Comparison of ENCODE assay signal across 25 cellular contexts in the genomic region with DNA sequence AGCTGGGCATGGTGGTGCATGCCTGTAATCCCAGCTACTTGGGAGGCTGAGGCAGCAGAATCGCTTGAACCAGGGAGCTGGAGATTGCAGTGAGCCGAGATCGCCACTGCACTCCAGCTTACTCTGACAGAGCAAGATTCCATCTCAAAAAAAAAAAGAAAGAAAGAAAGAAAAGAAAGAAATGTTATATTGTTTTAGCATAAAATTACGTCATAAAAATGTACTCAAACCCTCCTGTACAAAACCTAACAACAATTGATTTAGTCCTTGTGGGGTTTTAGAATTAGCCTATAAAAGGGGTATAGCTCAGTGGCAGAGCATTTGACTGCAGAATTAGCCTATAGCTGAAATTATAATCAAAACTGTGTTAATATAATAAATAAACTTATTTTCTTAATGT. TPM values are rescaled to one million over a fixed set of nuclear protein-coding genes. Genes with fewer than 3 reads are reported as not detected.
DNase-seq lines count a peak whose midpoint lies in the region; ATAC-seq, FAIRE-seq and TF ChIP-seq lines count a peak whose summit lies in the region.
"Had no signal": no experiment of that assay in that cellular context is flagged by ENCODE, and none has a peak within 500 bp of the region (broad histone marks: within the 10 kb centered on the region; RNA-seq: fewer than 3 reads in every experiment).

No MANE protein-coding gene starts in this region.

- RAD21 ChIA-PET in GM12878 (lab: Charles Lee; ENCODE audit: unreplicated experiment) = interaction anchor here (0.8 to 11.6 kb wide), 10 partner anchors 11 to 52 kb away, joined by 3 to 176 read pairs (median 9); no protein-coding TSS in a partner anchor

- H3K4me1 Mint-ChIP-seq in naive B cell = peaks cover 81 to 94% (median 90%) of the 10 kb centered on the region in 3 donors
- peaks cover 76% of the 10 kb centered on the region for H3K4me1 Mint-ChIP-seq in stimulated activated effector memory CD8-positive, alpha-beta T cell treated with anti-CD3 and anti-CD28 coated beads, Interleukin-12 subunit alpha, Interleukin-12 subunit beta, amount 100 ng/mL, for 72 hours

- H3K36me3 ChIP-seq in Karpas-422 (ENCODE audit: insufficient read depth, low read length) (peaks cover 14% of the 10 kb centered on the region), GM12878 (ENCODE audit: control insufficient read depth in 2 of 2, insufficient read depth in 2 of 2, low read length in 1 of 2) (peaks cover 1 to 12% of the 10 kb centered on the region in 2 experiments; a peak in 2 of 4 replicates), SK-N-SH (replicated peaks in 1 of 2; ENCODE audit: control insufficient read depth in 1 of 2, insufficient read depth in 2 of 2, low read length in 1 of 2) (no peaks in the 10 kb centered on the region)
- H3K36me3 ChIP-seq: BE2C had no signal

- no peaks in the 10 kb centered on the region for H3K27me3 Mint-ChIP-seq in naive B cell
- H3K27me3 Mint-ChIP-seq: CD4-positive, alpha-beta T cell; CD8-positive, alpha-beta memory T cell had no signal

- no peaks in the 10 kb centered on the region for H3K9me3 ChIP-seq in Karpas-422 (ENCODE audit: low read length)
- no peaks in the 10 kb centered on the region for H3K9me3 ChIP-seq in GM12878 (replicated peaks; ENCODE audit: control insufficient read depth, insufficient read depth, low read length)
- H3K9me3 ChIP-seq in SK-N-SH = no peaks in the 10 kb centered on the region
- H3K9me3 ChIP-seq: A549; BE2C; BLaER1 treated with 17β-estradiol and CSF1 and Interleukin-3, amounts not matched to agents 10 nM and 100 nM had no signal

- SMC1A ChIA-PET in GM12878 (lab: Charles Lee; ENCODE audit: uncharacterized antibody, unreplicated experiment) = interaction anchor here (0.6 to 9.7 kb wide), 18 partner anchors 9 to 59 kb away, joined by 3 to 95 read pairs (median 11); partner anchors contain the start of gene PIK3AP1

- TF ChIP-seq EP300 in GM12878 (IDR thresholded peaks at IDR 0.05; ENCODE audit: borderline replicate concordance in 1 of 2, control insufficient read depth in 1 of 2, low read depth in 2 of 2, low read length in 2 of 2) (no peak), SK-N-SH (IDR thresholded peaks at IDR 0.05; ENCODE audit: borderline replicate concordance in 1 of 2, low read depth in 1 of 2, low read length in 1 of 2) (no peak)

- no TSS peak for BruUV-seq in GM12878 (replicated peaks; lab: Mats Ljungman, UMichigan)

- H3K27me3 ChIP-seq in Karpas-422 (ENCODE audit: low read length) = no peaks in the 10 kb centered on the region
- no peaks in the 10 kb centered on the region for H3K27me3 ChIP-seq in GM12878 (replicated peaks in 1 of 2; ENCODE audit: control insufficient read depth in 2 of 2, insufficient read depth in 2 of 2, low read length in 1 of 2)
- no peaks in the 10 kb centered on the region for H3K27me3 ChIP-seq in SK-N-SH (ENCODE audit: insufficient read depth)
- H3K27me3 ChIP-seq: BE2C; BLaER1 treated with 17β-estradiol and CSF1 and Interleukin-3, amounts not matched to agents 10 nM and 100 nM had no signal

- no peak for TF ChIP-seq RAD21 in GM12878 (IDR thresholded peaks at IDR 0.05; ENCODE audit: insufficient read depth, low read depth, low read length)
- TF ChIP-seq RAD21 in SK-N-SH (IDR thresholded peaks at IDR 0.05; ENCODE audit: low read length) = no peak

- H3K36me3 Mint-ChIP-seq in naive B cell = peaks cover 25 to 32% of the 10 kb centered on the region in 2 donors
- peaks cover 16% of the 10 kb centered on the region for H3K36me3 Mint-ChIP-seq in stimulated activated effector memory CD8-positive, alpha-beta T cell treated with anti-CD3 and anti-CD28 coated beads, Interleukin-12 subunit alpha, Interleukin-12 subunit beta, amount 100 ng/mL, for 72 hours

- H3K9ac ChIP-seq in Karpas-422 (ENCODE audit: low read length) (no peak overlapping the region), GM12878 (ENCODE audit: control insufficient read depth, insufficient read depth, low read length) (no peak overlapping the region), SK-N-SH (no peak overlapping the region)
- H3K9ac ChIP-seq: BLaER1 treated with 17β-estradiol and CSF1 and Interleukin-3, amounts not matched to agents 10 nM and 100 nM had no signal

- peaks cover 0 to 4% (median 0%) of the 10 kb centered on the region in 7 donors for H3K9me3 Mint-ChIP-seq in naive B cell
- H3K9me3 Mint-ChIP-seq in stimulated activated effector memory CD8-positive, alpha-beta T cell treated with anti-CD3 and anti-CD28 coated beads, Interleukin-12 subunit alpha, Interleukin-12 subunit beta, amount 100 ng/mL, for 72 hours = peaks cover 4% of the 10 kb centered on the region
- H3K9me3 Mint-ChIP-seq: CD4-positive, alpha-beta T cell; CD8-positive, alpha-beta memory T cell; GM23338; H9 had no signal

- H3K4me2 ChIP-seq in Karpas-422 (ENCODE audit: low read depth, low read length, poor library complexity, severe bottlenecking) (no peak overlapping the region), GM12878 (ENCODE audit: control insufficient read depth, insufficient read depth) (no peak overlapping the region), SK-N-SH (no peak overlapping the region)
- H3K4me2 ChIP-seq: A549, GM23338 had no signal

- H3K27ac Mint-ChIP-seq in naive B cell = peak overlapping the region in 5 of 6 donors; percentile 36 to 93 (median 85)
- peak overlapping the region; percentile 73 for H3K27ac Mint-ChIP-seq in stimulated activated effector memory CD8-positive, alpha-beta T cell treated with anti-CD3 and anti-CD28 coated beads, Interleukin-12 subunit alpha, Interleukin-12 subunit beta, amount 100 ng/mL, for 72 hours
- H3K27ac Mint-ChIP-seq: CD4-positive, alpha-beta T cell; GM23338; H9 had no signal

- CTCF ChIA-PET in GM12878 (lab: Yijun Ruan, JAX) (interaction anchor here (0.6 to 3.7 kb wide), 15 partner anchors 9 to 333 kb away, joined by 3 to 24 read pairs (median 4); no protein-coding TSS in a partner anchor), SK-N-SH (lab: Yijun Ruan, JAX) (no interaction called here)

- in situ Hi-C loops in GM12878 (cut with MboI) = no loop called here

- peak overlapping the region in 4 of 8 donors; percentile 39 to 77 (median 48) for H3K4me3 Mint-ChIP-seq in naive B cell
- H3K4me3 Mint-ChIP-seq in stimulated activated effector memory CD8-positive, alpha-beta T cell treated with anti-CD3 and anti-CD28 coated beads, Interleukin-12 subunit alpha, Interleukin-12 subunit beta, amount 100 ng/mL, for 72 hours = no peak overlapping the region
- H3K4me3 Mint-ChIP-seq: CD14-positive monocyte; CD4-positive, alpha-beta T cell; GM23338; H9 had no signal

- intact Hi-C loops in GM12878 (cut with micrococcal nuclease; ENCODE audit: unreplicated experiment) = no loop called here

- ATAC-seq in GM12878 (no peak), naive B cell (ENCODE audit: low read depth in 2 of 2) (no peak), GM21381 (IDR thresholded peaks at IDR 0.05; ENCODE audit: unreplicated experiment) (no peak)
- ATAC-seq in stimulated activated effector memory CD8-positive, alpha-beta T cell treated with anti-CD3 and anti-CD28 coated beads, Interleukin-12 subunit alpha, Interleukin-12 subunit beta, amount 100 ng/mL, for 72 hours = no peak
- ATAC-seq: A549, GM23338, HCT116 had no signal

- H3K4me3 ChIP-seq in Karpas-422 (ENCODE audit: low read length) (no peak overlapping the region), GM12878 (no peak overlapping the region), SK-N-SH (ENCODE audit: low read depth in 2 of 2, low read length in 1 of 2) (no peak overlapping the region)
- H3K4me3 ChIP-seq: A549; BLaER1 treated with 17β-estradiol and CSF1 and Interleukin-3, amounts not matched to agents 10 nM and 100 nM; GM23338 had no signal

- POLR2A ChIA-PET in GM12878 (lab: Charles Lee) = interaction anchor here (0.7 to 7.7 kb wide), 9 partner anchors 8 to 40 kb away, joined by 3 to 57 read pairs (median 6); no protein-coding TSS in a partner anchor
- POLR2A ChIA-PET in SK-N-SH (lab: Yijun Ruan, JAX) = no interaction called here

- peaks cover 25% of the 10 kb centered on the region; the same call in 1 of the 2 replicates for H4K20me1 ChIP-seq in Karpas-422 (ENCODE audit: insufficient read depth, low read depth, low read length)
- no peaks in the 10 kb centered on the region; the same call in 1 of the 2 replicates for H4K20me1 ChIP-seq in GM12878 (ENCODE audit: control insufficient read depth, insufficient read depth)
- H4K20me1 ChIP-seq in SK-N-SH (ENCODE audit: insufficient read depth) = no peaks in the 10 kb centered on the region

- H2AFZ ChIP-seq in Karpas-422 (ENCODE audit: low read length) = no peak overlapping the region
- H2AFZ ChIP-seq in GM12878 (ENCODE audit: control insufficient read depth, low read depth, low read length) = no peak overlapping the region
- H2AFZ ChIP-seq in SK-N-SH (ENCODE audit: low read depth) = no peak overlapping the region
- H2AFZ ChIP-seq: GM23338 had no signal

- TF ChIP-seq CTCF in GM12878 (IDR thresholded peaks at IDR 0.05 in 2 of 3, conservative IDR thresholded peaks at IDR 0.05 in 1 of 3; ENCODE audit: control insufficient read depth in 2 of 3, extremely low read depth in 1 of 3, insufficient read depth in 1 of 3, low read depth in 3 of 3, low read length in 3 of 3) (no peak), SK-N-SH (IDR thresholded peaks at IDR 0.05) (no peak)

- H3K4me1 ChIP-seq in Karpas-422 (ENCODE audit: low read length) (peaks cover 73% of the 10 kb centered on the region), GM12878 (ENCODE audit: control insufficient read depth, insufficient read depth, low read length) (peaks cover 26% of the 10 kb centered on the region), SK-N-SH (ENCODE audit: control insufficient read depth in 1 of 2, insufficient read depth in 2 of 2, low read depth in 1 of 2, low read length in 1 of 2) (no peaks in the 10 kb centered on the region)
- H3K4me1 ChIP-seq: A549, BE2C had no signal

- H3K27ac ChIP-seq in Karpas-422 (ENCODE audit: low read length) = peak overlapping the region; percentile 100; the same call in 1 of the 2 replicates
- H3K27ac ChIP-seq in GM12878 (ENCODE audit: control insufficient read depth, insufficient read depth) = no peak overlapping the region
- no peak overlapping the region for H3K27ac ChIP-seq in SK-N-SH (ENCODE audit: low read depth in 2 of 2, low read length in 1 of 2)
- H3K27ac ChIP-seq: A549 had no signal

- no peak for FAIRE-seq in GM12878 (lab: Jason Lieb, UNC)
- FAIRE-seq: A549, D721Med had no signal

- TF ChIP-seq POLR2A in GM12878 (IDR thresholded peaks at IDR 0.05; ENCODE audit: low read depth, low read length) = no peak

- H3K79me2 ChIP-seq in Karpas-422 (ENCODE audit: low read length) = peaks cover 97% of the 10 kb centered on the region
- peaks cover 88% of the 10 kb centered on the region for H3K79me2 ChIP-seq in GM12878 (ENCODE audit: control insufficient read depth, insufficient read depth, low read length)
- H3K79me2 ChIP-seq in SK-N-SH (ENCODE audit: insufficient read depth) = no peaks in the 10 kb centered on the region

- H3K9me2 ChIP-seq in Karpas-422 (replicated peaks; ENCODE audit: insufficient read depth, low read length) (no peaks in the 10 kb centered on the region), SK-N-SH (no peaks in the 10 kb centered on the region)

- no peak for DNase-seq in Karpas-422
- DNase-seq in GM12878 (ENCODE audit: low read depth, low spot score) = no peak
- DNase-seq in naive B cell = no peak
- DNase-seq in stimulated activated effector memory CD8-positive, alpha-beta T cell treated with anti-CD3 and anti-CD28 coated beads, Interleukin-12 subunit alpha, Interleukin-12 subunit beta, amount 100 ng/mL, for 72 hours (ENCODE audit: low spot score in 2 of 2) = no peak
- no peak for DNase-seq in NCI-H524 (lab: John Stamatoyannopoulos, UW)
- DNase-seq in SK-N-SH = no peak
- no peak for DNase-seq in NCI-H2081 (lab: John Stamatoyannopoulos, UW)
- DNase-seq: 8988T; ACHN; AML-193; BE2C; CD4-positive, alpha-beta T cell; CD8-positive, alpha-beta memory T cell; DMS 273 treated with DMSO at 0.1 percent for 48 hours; DMS79; EL; GDM1; H9 had no signal

- no peaks in the 10 kb centered on the region for H3F3A ChIP-seq in SK-N-SH (replicated peaks; ENCODE audit: insufficient read depth)

- WGBS in GM12878 (ENCODE audit: insufficient coverage, insufficient replicate concordance, low lambda C conversion rate, missing lambda C conversion rate) = 100% methylated on average over 4 of the region's 4 CpGs
- 71% methylated on average over 4 of the region's 4 CpGs for WGBS in SK-N-SH (ENCODE audit: low lambda C conversion rate)

RNA-seq across cellular contexts. Expression of gene PIK3AP1, which starts 27.9 kb away (rescaled TPM):
- total RNA-seq in Karpas-422 (2014; rRNA removed; shearing (Covaris generic); ENCODE audit: low replicate concordance) = 131 and 162 TPM in 2 replicates
- 528 and 572 TPM in 2 replicates for total RNA-seq in GM12878 (2013; cell fraction: nucleolus; rRNA removed)
- total RNA-seq in GM12878 (2014; rRNA removed) (151 and 167 TPM in 2 replicates), GM12878 (2014; rRNA removed; fragmentation: Illumina TruSeq; extraction: Trizol) (143 and 148 TPM in 2 replicates), GM12878 (2021) (137 and 142 TPM in 2 replicates)
- polyA plus RNA-seq in GM12878 (2011; ENCODE audit: low read depth) = 51.5 TPM
- polyA plus RNA-seq in GM12878 (2011; rRNA removed) (281 and 306 TPM in 2 replicates), GM12878 (2014; fragmentation: Illumina TruSeq; extraction: Trizol) (107 and 128 TPM in 2 replicates), GM12878 (2014; fragmentation: Nextera tagmentation; extraction: Ambion mirVana) (10 to 100 TPM; 26.2 to 37.0 TPM), GM12878 (2014; rRNA removed) (108 and 110 TPM in 2 replicates), GM12878 (2016; fragmentation: Nextera tagmentation; extraction: Ambion mirVana) (10 to 100 TPM; 92.4 to 93.7 TPM), naive B cell (ENCODE audit: low read depth in 6 of 6) (100 to 1,000 TPM; 153 to 247 (median 170) TPM), SK-N-SH (2012; rRNA removed) (0.07 and 0.08 TPM in 2 replicates)
- polyA plus RNA-seq in GM12878 (2011; cell fraction: cytosol; rRNA removed) = 333 and 336 TPM in 2 replicates
- 200 and 264 TPM in 2 replicates for polyA plus RNA-seq in GM12878 (2011; cell fraction: nucleus; rRNA removed)
- polyA plus RNA-seq in GM12878 (2012) = 66.8 and 75.2 TPM in 2 replicates
- polyA minus RNA-seq in GM12878 (2011; rRNA and poly(A)+ RNA removed) = 802 and 813 TPM in 2 replicates
- polyA minus RNA-seq in GM12878 (2011; cell fraction: cytosol; rRNA and poly(A)+ RNA removed) = 162 and 192 TPM in 2 replicates
- polyA minus RNA-seq in GM12878 (2011; cell fraction: nucleus; rRNA and poly(A)+ RNA removed) = 171 and 266 TPM in 2 replicates
- polyA plus RNA-seq in SK-N-SH (2012; cell fraction: cytosol; rRNA removed) = 0.06 and 0.17 TPM in 2 replicates
- 0.02 TPM in 2 replicates for polyA plus RNA-seq in SK-N-SH (2012; cell fraction: nucleus; rRNA removed)

Comparison
In these comparisons a context has a peak if more than half of its experiments do, and no peak if none do; other contexts are left out.
1. RNA of gene PIK3AP1, which starts 27.9 kb away (polyA plus RNA-seq): 153 to 247 TPM in naive B cell and 26.2 to 336 TPM in GM12878; 0.02 to 0.17 TPM in SK-N-SH; every median in the first group is over 10 times any median in the second.